ENCODE assay signal across 8 cellular contexts in genomic region chr3:128616516-128617269, GRCh38. TPM values are rescaled to one million over a fixed set of nuclear protein-coding genes. Genes with fewer than 3 reads are reported as not detected.
DNase-seq lines count a peak whose midpoint lies in the region; ATAC-seq, FAIRE-seq and TF ChIP-seq lines count a peak whose summit lies in the region.

No MANE protein-coding gene starts in this region.

- no peaks in the 10 kb centered on the region for H3K9me3 ChIP-seq in CD4-positive, alpha-beta memory T cell (ENCODE audit: control insufficient read depth in 1 of 2, low read length in 2 of 2)
- H3K9me3 ChIP-seq in KOPT-K1 (ENCODE audit: insufficient read depth, low read length, poor library complexity, severe bottlenecking) = no peaks in the 10 kb centered on the region
- peaks cover 0 to 2% of the 10 kb centered on the region in 2 donors for H3K9me3 ChIP-seq in neuronal stem cell (replicated peaks in 1 of 2; ENCODE audit: control insufficient read depth in 2 of 2, insufficient read depth in 1 of 2, low read depth in 1 of 2, low read length in 2 of 2)

- peaks cover 19 to 31% of the 10 kb centered on the region in 2 donors for H3K36me3 Mint-ChIP-seq in CD4-positive, alpha-beta memory T cell
- H3K36me3 Mint-ChIP-seq in chondrocyte (ENCODE audit: low read depth) = peaks cover 18% of the 10 kb centered on the region

- H3K23ac ChIP-seq in neuronal stem cell (ENCODE audit: low read depth, low read length, poor library complexity) = peak overlapping the region; percentile 88

- H2AFZ ChIP-seq in neuronal stem cell (ENCODE audit: low read length) = peak overlapping the region; percentile 93

- peaks cover 16% of the 10 kb centered on the region for H3K36me3 ChIP-seq in CD4-positive, alpha-beta memory T cell (ENCODE audit: insufficient read depth, low read length)
- H3K36me3 ChIP-seq in KOPT-K1 (ENCODE audit: insufficient read depth, low read length) (peaks cover 36% of the 10 kb centered on the region), neuronal stem cell (replicated peaks in 1 of 2; ENCODE audit: control insufficient read depth in 2 of 2, insufficient read depth in 2 of 2, low read length in 2 of 2) (peaks cover 25 to 47% of the 10 kb centered on the region in 2 donors)

- peak overlapping the region; percentile 99 for H3K18ac ChIP-seq in neuronal stem cell (ENCODE audit: low read length)

- CTCF ChIA-PET in CD4-positive, alpha-beta memory T cell (lab: Charles Lee; ENCODE audit: partially characterized antibody) = interaction anchor here (1.1 to 3.1 kb wide), 23 partner anchors 8 to 699 kb away, joined by 4 to 33 read pairs (median 9); partner anchors contain the start of genes ACAD9 and RPN1

- H2BK12ac ChIP-seq in neuronal stem cell (ENCODE audit: low read length) = peak overlapping the region; percentile 88

- H3K4ac ChIP-seq in neuronal stem cell (ENCODE audit: low read length) = peak overlapping the region; percentile 99

- H3K14ac ChIP-seq in neuronal stem cell (ENCODE audit: low read length) = no peak overlapping the region

- no peak for ATAC-seq in HG02870 (IDR thresholded peaks at IDR 0.05; ENCODE audit: unreplicated experiment)

- peak overlapping the region; percentile 94 for H3K9ac ChIP-seq in neuronal stem cell (ENCODE audit: low read depth, low read length, poor library complexity)

- H4K8ac ChIP-seq in neuronal stem cell (ENCODE audit: low read depth, low read length) = peak overlapping the region; percentile 7

- intact Hi-C loops in CD4-positive, alpha-beta memory T cell (cut with micrococcal nuclease) = loop anchor here (1.0 to 5.0 kb wide), 9 partner anchors 34 to 631 kb away; partner anchors contain the start of genes ACAD9, COPG1, ISY1 and RAB7A

- TF ChIP-seq CTCF in chondrocyte (IDR thresholded peaks at IDR 0.05) = no peak

- H3K4me1 Mint-ChIP-seq in CD4-positive, alpha-beta memory T cell = peaks cover 17 to 30% (median 23%) of the 10 kb centered on the region in 4 donors
- H3K4me1 Mint-ChIP-seq in chondrocyte (ENCODE audit: low read depth) = peaks cover 21% of the 10 kb centered on the region

- H3K27me3 Mint-ChIP-seq in CD4-positive, alpha-beta memory T cell = no peaks in the 10 kb centered on the region
- no peaks in the 10 kb centered on the region for H3K27me3 Mint-ChIP-seq in chondrocyte (ENCODE audit: low read depth)

- peak overlapping the region; percentile 94 for H2BK15ac ChIP-seq in neuronal stem cell (ENCODE audit: low read length)

- peak overlapping the region; percentile 93 to 99 (median 96) for H3K4me3 Mint-ChIP-seq in CD4-positive, alpha-beta memory T cell
- H3K4me3 Mint-ChIP-seq in chondrocyte (ENCODE audit: unreplicated experiment) = no peak overlapping the region

- H2AK5ac ChIP-seq in neuronal stem cell (ENCODE audit: low read depth, low read length) = peak overlapping the region; percentile 100

- peak overlapping the region; percentile 93 to 99 (median 98) for H3K27ac Mint-ChIP-seq in CD4-positive, alpha-beta memory T cell
- peak overlapping the region; percentile 17 for H3K27ac Mint-ChIP-seq in chondrocyte (ENCODE audit: unreplicated experiment)

- H3K9me3 Mint-ChIP-seq in CD4-positive, alpha-beta memory T cell = no peaks in the 10 kb centered on the region
- no peaks in the 10 kb centered on the region for H3K9me3 Mint-ChIP-seq in chondrocyte (ENCODE audit: low read depth)

- DNase-seq in CD4-positive, alpha-beta memory T cell = peak in 1 of 5 donors; percentile 8
- DNase-seq in chondrocyte (ENCODE audit: low spot score) (no peak), neuronal stem cell (ENCODE audit: low spot score) (no peak), RKO (ENCODE audit: low spot score) (no peak), iPS-NIHi11 (ENCODE audit: low spot score) (no peak), HTR-8/SVneo (ENCODE audit: insufficient read length, low spot score) (no peak)

- peak overlapping the region; percentile 19 for H4K91ac ChIP-seq in neuronal stem cell (ENCODE audit: low read depth, low read length, poor library complexity)

- peaks cover 7% of the 10 kb centered on the region for H3K79me1 ChIP-seq in neuronal stem cell (ENCODE audit: low read depth, low read length)

- H3K4me1 ChIP-seq in CD4-positive, alpha-beta memory T cell (ENCODE audit: insufficient read depth, low read length) = peaks cover 23% of the 10 kb centered on the region
- peaks cover 3 to 10% of the 10 kb centered on the region in 2 donors for H3K4me1 ChIP-seq in neuronal stem cell (ENCODE audit: control insufficient read depth in 2 of 2, insufficient read depth in 1 of 2, low read depth in 1 of 2, low read length in 2 of 2)

- peak overlapping the region; percentile 83 for H2BK5ac ChIP-seq in neuronal stem cell (ENCODE audit: low read length)

- H2BK120ac ChIP-seq in neuronal stem cell (ENCODE audit: low read depth, low read length) = peak overlapping the region; percentile 9

- peak overlapping the region; percentile 88 for H3K27ac ChIP-seq in CD4-positive, alpha-beta memory T cell (ENCODE audit: low read depth, low read length)
- H3K27ac ChIP-seq in KOPT-K1 (ENCODE audit: low read depth, low read length, poor library complexity, severe bottlenecking) (peak overlapping the region; percentile 75), neuronal stem cell (replicated peaks; ENCODE audit: low read length) (no peak overlapping the region)

- H3K4me2 ChIP-seq in neuronal stem cell (ENCODE audit: insufficient read depth, low read length, poor library complexity, severe bottlenecking) = no peak overlapping the region

- no peak for FAIRE-seq in HTR-8/SVneo (lab: Jason Lieb, UNC)

- POLR2A ChIA-PET in CD4-positive, alpha-beta memory T cell (lab: Charles Lee; ENCODE audit: partially characterized antibody) = interaction anchor here (0.5 to 3.4 kb wide), 12 partner anchors 34 to 823 kb away, joined by 3 to 26 read pairs (median 6); partner anchors contain the start of genes ACAD9, IFT122, MBD4 and RPN1

- H3K4me3 ChIP-seq in CD4-positive, alpha-beta memory T cell (ENCODE audit: low read length in 2 of 2) = peak overlapping the region; percentile 54 to 57
- no peak overlapping the region for H3K4me3 ChIP-seq in neuronal stem cell (ENCODE audit: low read length in 2 of 2)

- WGBS in neuronal stem cell (ENCODE audit: extremely low coverage in 2 of 2, insufficient read length in 2 of 2, insufficient replicate concordance in 1 of 2), 2 donors = no CpG with 5 or more reads among the region's 16 CpGs

- no peaks in the 10 kb centered on the region for H3K27me3 ChIP-seq in CD4-positive, alpha-beta memory T cell (ENCODE audit: insufficient read depth, low read length)
- no peaks in the 10 kb centered on the region for H3K27me3 ChIP-seq in neuronal stem cell (ENCODE audit: control insufficient read depth in 3 of 3, insufficient read depth in 3 of 3, low read depth in 1 of 3, low read length in 3 of 3)

RNA-seq across cellular contexts. Expression of gene RPN1, which starts 33.9 kb away (rescaled TPM):
- total RNA-seq in CD4-positive, alpha-beta memory T cell = 100 to 1,000 TPM; 121 to 127 TPM
- polyA plus RNA-seq in CD4-positive, alpha-beta memory T cell = 100 to 1,000 TPM; 249 to 320 TPM
- total RNA-seq in chondrocyte = 209 to 293 TPM (median 213 TPM) in 3 replicates
- polyA plus RNA-seq in neuronal stem cell (2013, experiment 1 of 2) = 119 TPM
- polyA plus RNA-seq in neuronal stem cell (2013, experiment 2 of 2) = 117 TPM

Comparison
In these comparisons a context has a peak if more than half of its experiments do, and no peak if none do; other contexts are left out.
1. H3K4me3 ChIP-seq: peak in CD4-positive, alpha-beta memory T cell (2 of 2); none in neuronal stem cell (0 of 2).